Comparison of ENCODE assay signal across 8 cellular contexts in the genomic region with DNA sequence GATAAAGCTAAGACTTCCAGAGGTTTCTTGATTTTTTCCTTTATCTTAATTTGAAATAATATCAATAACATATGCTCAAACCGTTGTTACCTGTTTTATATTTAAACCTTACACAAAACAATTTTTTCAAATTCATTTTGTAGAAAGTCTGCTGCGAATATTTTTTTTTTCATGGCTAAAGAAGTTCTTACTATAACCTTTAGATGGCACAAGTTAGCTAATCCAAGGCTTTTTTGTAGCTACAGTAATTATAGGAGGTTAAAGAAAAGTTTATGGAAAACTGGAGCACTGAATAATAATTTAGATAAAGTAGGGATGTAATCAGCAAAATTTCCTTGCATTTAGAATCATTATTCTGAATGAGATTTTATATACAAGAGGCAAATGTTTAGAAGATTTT.
DNase-seq lines count a peak whose midpoint lies in the region; ATAC-seq, FAIRE-seq and TF ChIP-seq lines count a peak whose summit lies in the region.

No MANE protein-coding gene starts in this region.

- peak overlapping the region; percentile 66 for H2AFZ ChIP-seq in HCT116 (ENCODE audit: low read depth, low read length, poor library complexity, severe bottlenecking)

- TF ChIP-seq RAD21 in HCT116 (IDR thresholded peaks at IDR 0.05; ENCODE audit: low read depth): peak; percentile 77

- FAIRE-seq in urothelium cell line (lab: Jason Lieb, UNC): no peak

- ATAC-seq in HCT116: no peak
- no peak for ATAC-seq in HG03139 (IDR thresholded peaks at IDR 0.05; ENCODE audit: unreplicated experiment)
- no peak for ATAC-seq in esophagus mucosa

- H3K4me1 ChIP-seq in HCT116 (ENCODE audit: control insufficient read depth in 1 of 2, insufficient read depth in 2 of 2, low read length in 2 of 2): no peaks in the 10 kb centered on the region

- H3K4me3 ChIP-seq in AG04449 (ENCODE audit: low read depth, low read length) (no peak overlapping the region), HCT116 (replicated peaks in 1 of 2; ENCODE audit: low read depth in 1 of 2, low read length in 2 of 2) (no peak overlapping the region)

- POLR2A ChIA-PET in AG04449 (lab: Yijun Ruan, JAX) (interaction anchor here (0.7 kb wide), 1 partner anchor 190 kb away, joined by 5 read pairs; no protein-coding TSS in a partner anchor), HCT116 (lab: Charles Lee) (no interaction called here)

- H3K79me2 ChIP-seq in HCT116 (ENCODE audit: insufficient read depth, low read length): no peaks in the 10 kb centered on the region

- H3K27ac ChIP-seq in HCT116 (ENCODE audit: low read depth, low read length): no peak overlapping the region

- no peaks in the 10 kb centered on the region for H3K27me3 ChIP-seq in HCT116 (ENCODE audit: insufficient read depth, low read length)

- CTCF ChIA-PET in AG04449 (lab: Yijun Ruan, JAX) (interaction anchor here (0.7 to 7.1 kb wide), 38 partner anchors 9 to 703 kb away, joined by 3 to 163 read pairs (median 4); a partner anchor contains a TSS), HCT116 (lab: Charles Lee) (interaction anchor here (0.6 to 3.0 kb wide), 19 partner anchors 10 to 359 kb away, joined by 3 to 101 read pairs (median 5); no protein-coding TSS in a partner anchor)

- TF ChIP-seq CTCF in AG04449 (IDR thresholded peaks at IDR 0.05; ENCODE audit: insufficient read depth, low read length, missing control alignments) (peak; percentile 12), HCT116 (IDR thresholded peaks at IDR 0.05 in 2 of 3, conservative IDR thresholded peaks at IDR 0.05 in 1 of 3; ENCODE audit: borderline replicate concordance in 1 of 3, insufficient read depth in 1 of 3, low read depth in 2 of 3, low read length in 2 of 3) (peak; percentile 48 to 74 (median 71); a peak in 5 of 6 replicates)

- H4K20me1 ChIP-seq in HCT116 (ENCODE audit: insufficient read depth): no peaks in the 10 kb centered on the region

- TF ChIP-seq POLR2A in HCT116 (IDR thresholded peaks at IDR 0.05; ENCODE audit: borderline replicate concordance, extremely low read depth, insufficient read depth, insufficient read length): no peak

- no peak overlapping the region for H3K9ac ChIP-seq in HCT116 (ENCODE audit: low read length)

- RAD21 ChIA-PET in HCT116 (lab: Charles Lee; ENCODE audit: low non-redundant PET in 1 of 2, low total read pairs in 2 of 2, uncharacterized antibody in 2 of 2, unreplicated experiment in 2 of 2): interaction anchor here (1.4 to 1.8 kb wide), 2 partner anchors 190 kb away, joined by 4 to 13 read pairs; no protein-coding TSS in a partner anchor

- no peak overlapping the region for H3K4me2 ChIP-seq in HCT116 (ENCODE audit: low read length)

- no peaks in the 10 kb centered on the region for H3K9me3 ChIP-seq in HCT116 (ENCODE audit: control insufficient read depth in 1 of 2, insufficient read depth in 1 of 2, low read depth in 1 of 2, low read length in 2 of 2)

- no peaks in the 10 kb centered on the region for H3K9me2 ChIP-seq in HCT116 (ENCODE audit: insufficient read depth)

- no TSS peak for BruUV-seq in HCT116 (replicated peaks; lab: Mats Ljungman, UMichigan)

- H3K36me3 ChIP-seq in HCT116 (ENCODE audit: control insufficient read depth in 1 of 2, insufficient read depth in 2 of 2, low read length in 2 of 2): no peaks in the 10 kb centered on the region

- DNase-seq in AG04449 (ENCODE audit: low read depth, low spot score) (no peak), HCT116 (ENCODE audit: low read depth, low spot score) (peak; percentile 16), RPMI7951 (ENCODE audit: low read depth) (peak; percentile 32), glomerular visceral epithelial cell (ENCODE audit: extremely low spot score) (peak; percentile 39), urothelium cell line (ENCODE audit: low spot score) (peak; percentile 26), mesenteric fat pad (ENCODE audit: low spot score) (no peak)

- intact Hi-C loops in HCT116 (cut with micrococcal nuclease): loop anchor here (1.0 to 2.0 kb wide), 3 partner anchors 190 to 361 kb away; no protein-coding TSS in a partner anchor

TF ChIP-seq in HCT116, 20 proteins besides CTCF, POLR2A, EP300 and RAD21:
- no peak for TF ChIP-seq YY1 (IDR thresholded peaks at IDR 0.05; ENCODE audit: extremely low read depth, insufficient replicate concordance, low read depth, low read length)
- TF ChIP-seq EZH2phosphoT487 (IDR thresholded peaks at IDR 0.05; ENCODE audit: borderline replicate concordance): no peak
- TF ChIP-seq, protein P1, sequence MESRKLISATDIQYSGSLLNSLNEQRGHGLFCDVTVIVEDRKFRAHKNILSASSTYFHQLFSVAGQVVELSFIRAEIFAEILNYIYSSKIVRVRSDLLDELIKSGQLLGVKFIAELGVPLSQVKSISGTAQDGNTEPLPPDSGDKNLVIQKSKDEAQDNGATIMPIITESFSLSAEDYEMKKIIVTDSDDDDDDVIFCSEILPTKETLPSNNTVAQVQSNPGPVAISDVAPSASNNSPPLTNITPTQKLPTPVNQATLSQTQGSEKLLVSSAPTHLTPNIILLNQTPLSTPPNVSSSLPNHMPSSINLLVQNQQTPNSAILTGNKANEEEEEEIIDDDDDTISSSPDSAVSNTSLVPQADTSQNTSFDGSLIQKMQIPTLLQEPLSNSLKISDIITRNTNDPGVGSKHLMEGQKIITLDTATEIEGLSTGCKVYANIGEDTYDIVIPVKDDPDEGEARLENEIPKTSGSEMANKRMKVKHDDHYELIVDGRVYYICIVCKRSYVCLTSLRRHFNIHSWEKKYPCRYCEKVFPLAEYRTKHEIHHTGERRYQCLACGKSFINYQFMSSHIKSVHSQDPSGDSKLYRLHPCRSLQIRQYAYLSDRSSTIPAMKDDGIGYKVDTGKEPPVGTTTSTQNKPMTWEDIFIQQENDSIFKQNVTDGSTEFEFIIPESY (IDR thresholded peaks at IDR 0.05; ENCODE audit: extremely low read depth, insufficient replicate concordance, low read length): no peak
- no peak for TF ChIP-seq ELF1 (IDR thresholded peaks at IDR 0.05; ENCODE audit: borderline replicate concordance, low read depth)
- TF ChIP-seq, protein P2, sequence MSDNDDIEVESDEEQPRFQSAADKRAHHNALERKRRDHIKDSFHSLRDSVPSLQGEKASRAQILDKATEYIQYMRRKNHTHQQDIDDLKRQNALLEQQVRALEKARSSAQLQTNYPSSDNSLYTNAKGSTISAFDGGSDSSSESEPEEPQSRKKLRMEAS (IDR thresholded peaks at IDR 0.05): no peak
- TF ChIP-seq JUND (IDR thresholded peaks at IDR 0.05): no peak
- no peak for TF ChIP-seq ZNF274 (IDR thresholded peaks at IDR 0.05; ENCODE audit: low read depth, low read length)
- no peak for TF ChIP-seq EGR1 (IDR thresholded peaks at IDR 0.05; ENCODE audit: low read depth)
- TF ChIP-seq CEBPB (IDR thresholded peaks at IDR 0.05; ENCODE audit: low read depth): no peak
- TF ChIP-seq, protein P3, sequence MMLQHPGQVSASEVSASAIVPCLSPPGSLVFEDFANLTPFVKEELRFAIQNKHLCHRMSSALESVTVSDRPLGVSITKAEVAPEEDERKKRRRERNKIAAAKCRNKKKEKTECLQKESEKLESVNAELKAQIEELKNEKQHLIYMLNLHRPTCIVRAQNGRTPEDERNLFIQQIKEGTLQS (IDR thresholded peaks at IDR 0.05): no peak
- no peak for TF ChIP-seq SRF (IDR thresholded peaks at IDR 0.05; ENCODE audit: low read depth)
- TF ChIP-seq TCF7L2 (IDR thresholded peaks at IDR 0.05; ENCODE audit: borderline replicate concordance, extremely low read depth, insufficient read depth, insufficient read length): no peak
- TF ChIP-seq EZH2 (IDR thresholded peaks at IDR 0.05): no peak
- no peak for TF ChIP-seq CBX3 (IDR thresholded peaks at IDR 0.05; ENCODE audit: low read depth)
- TF ChIP-seq, protein P4, sequence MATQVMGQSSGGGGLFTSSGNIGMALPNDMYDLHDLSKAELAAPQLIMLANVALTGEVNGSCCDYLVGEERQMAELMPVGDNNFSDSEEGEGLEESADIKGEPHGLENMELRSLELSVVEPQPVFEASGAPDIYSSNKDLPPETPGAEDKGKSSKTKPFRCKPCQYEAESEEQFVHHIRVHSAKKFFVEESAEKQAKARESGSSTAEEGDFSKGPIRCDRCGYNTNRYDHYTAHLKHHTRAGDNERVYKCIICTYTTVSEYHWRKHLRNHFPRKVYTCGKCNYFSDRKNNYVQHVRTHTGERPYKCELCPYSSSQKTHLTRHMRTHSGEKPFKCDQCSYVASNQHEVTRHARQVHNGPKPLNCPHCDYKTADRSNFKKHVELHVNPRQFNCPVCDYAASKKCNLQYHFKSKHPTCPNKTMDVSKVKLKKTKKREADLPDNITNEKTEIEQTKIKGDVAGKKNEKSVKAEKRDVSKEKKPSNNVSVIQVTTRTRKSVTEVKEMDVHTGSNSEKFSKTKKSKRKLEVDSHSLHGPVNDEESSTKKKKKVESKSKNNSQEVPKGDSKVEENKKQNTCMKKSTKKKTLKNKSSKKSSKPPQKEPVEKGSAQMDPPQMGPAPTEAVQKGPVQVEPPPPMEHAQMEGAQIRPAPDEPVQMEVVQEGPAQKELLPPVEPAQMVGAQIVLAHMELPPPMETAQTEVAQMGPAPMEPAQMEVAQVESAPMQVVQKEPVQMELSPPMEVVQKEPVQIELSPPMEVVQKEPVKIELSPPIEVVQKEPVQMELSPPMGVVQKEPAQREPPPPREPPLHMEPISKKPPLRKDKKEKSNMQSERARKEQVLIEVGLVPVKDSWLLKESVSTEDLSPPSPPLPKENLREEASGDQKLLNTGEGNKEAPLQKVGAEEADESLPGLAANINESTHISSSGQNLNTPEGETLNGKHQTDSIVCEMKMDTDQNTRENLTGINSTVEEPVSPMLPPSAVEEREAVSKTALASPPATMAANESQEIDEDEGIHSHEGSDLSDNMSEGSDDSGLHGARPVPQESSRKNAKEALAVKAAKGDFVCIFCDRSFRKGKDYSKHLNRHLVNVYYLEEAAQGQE (IDR thresholded peaks at IDR 0.05; ENCODE audit: low read depth): no peak
- no peak for TF ChIP-seq ZFX (IDR thresholded peaks at IDR 0.05)
- TF ChIP-seq SIN3A (IDR thresholded peaks at IDR 0.05; ENCODE audit: low read depth): no peak
- no peak for TF ChIP-seq SP1 (IDR thresholded peaks at IDR 0.05; ENCODE audit: low read depth)
TF ChIP-seq in HCT116: peak in this region for 0.

Comparison
In these comparisons a context has a peak if more than half of its experiments do, and no peak if none do; other contexts are left out.
1. DNase-seq: peak in HCT116 (single experiment), RPMI7951 (single experiment), glomerular visceral epithelial cell (single experiment) and urothelium cell line (single experiment); none in AG04449 (single experiment) and mesenteric fat pad (single experiment).